In genomic region chr6:6333498-6333897, GRCh38 we compare ENCODE assay signal across 15 cellular contexts. TPM values are rescaled to one million over a fixed set of nuclear protein-coding genes. Genes with fewer than 3 reads are reported as not detected.
DNase-seq lines count a peak whose midpoint lies in the region; ATAC-seq, FAIRE-seq and TF ChIP-seq lines count a peak whose summit lies in the region.
"Had no signal": no experiment of that assay in that cellular context is flagged by ENCODE, and none has a peak within 500 bp of the region (broad histone marks: within the 10 kb centered on the region; RNA-seq: fewer than 3 reads in every experiment).

No MANE protein-coding gene starts in this region.

- no peak overlapping the region for H3K4me3 ChIP-seq in OCI-LY3 (ENCODE audit: low read length)
- no peak overlapping the region for H3K4me3 ChIP-seq in bronchial epithelial cell (ENCODE audit: low read depth, low read length)
- H3K4me3 ChIP-seq: gastrocnemius medialis, stomach had no signal

- H3K4me1 ChIP-seq in OCI-LY3 (ENCODE audit: low read length): peaks cover 33% of the 10 kb centered on the region
- H3K4me1 ChIP-seq: stomach had no signal

- H3K27ac Mint-ChIP-seq in activated CD4-positive, alpha-beta memory T cell treated with anti-CD3 and anti-CD28 coated beads, Interleukin-2, amount 10 ng/mL, durations not matched to agents 7 days and 5 days: no peak overlapping the region
- H3K27ac Mint-ChIP-seq: activated naive CD4-positive, alpha-beta T cell treated with anti-CD3 and anti-CD28 coated beads, Interleukin-2, amount 50 U/mL, for 24 hours had no signal

- peaks cover 2% of the 10 kb centered on the region for H3K4me1 Mint-ChIP-seq in activated CD4-positive, alpha-beta memory T cell treated with anti-CD3 and anti-CD28 coated beads, Interleukin-2, amount 10 ng/mL, durations not matched to agents 7 days and 5 days
- H3K4me1 Mint-ChIP-seq: central memory CD8-positive, alpha-beta T cell had no signal

- CTCF ChIA-PET in activated CD4-positive, alpha-beta memory T cell treated with anti-CD3 and anti-CD28 coated beads, Interleukin-2, amount 10 ng/mL, durations not matched to agents 7 days and 5 days (lab: Charles Lee): no interaction called here

- 0 out of 2 replicates have a peak overlapping the region, but pooled peaks have one; percentile 88 for H3K27ac ChIP-seq in OCI-LY3 (ENCODE audit: low read length)
- H3K27ac ChIP-seq: gastrocnemius medialis, stomach had no signal

- no peaks in the 10 kb centered on the region for H3K36me3 Mint-ChIP-seq in activated CD4-positive, alpha-beta memory T cell treated with anti-CD3 and anti-CD28 coated beads, Interleukin-2, amount 10 ng/mL, durations not matched to agents 7 days and 5 days (ENCODE audit: low read depth)
- H3K36me3 Mint-ChIP-seq: activated naive CD4-positive, alpha-beta T cell treated with anti-CD3 and anti-CD28 coated beads, Interleukin-2, amount 50 U/mL, for 24 hours had no signal

- H3K27me3 Mint-ChIP-seq in activated CD4-positive, alpha-beta memory T cell treated with anti-CD3 and anti-CD28 coated beads, Interleukin-2, amount 10 ng/mL, durations not matched to agents 7 days and 5 days: peaks cover 3% of the 10 kb centered on the region

- H3K36me3 ChIP-seq in OCI-LY3 (replicated peaks; ENCODE audit: low read depth, low read length) (no peaks in the 10 kb centered on the region), bronchial epithelial cell (ENCODE audit: control insufficient read depth, insufficient read depth, low read length) (no peaks in the 10 kb centered on the region)
- H3K36me3 ChIP-seq: gastrocnemius medialis, stomach had no signal

- H3K27me3 ChIP-seq in OCI-LY3 (ENCODE audit: low read depth, low read length) (no peaks in the 10 kb centered on the region), bronchial epithelial cell (ENCODE audit: control insufficient read depth, insufficient read depth, low read length) (no peaks in the 10 kb centered on the region)
- H3K27me3 ChIP-seq: gastrocnemius medialis had no signal

- no peak overlapping the region; the same call in 1 of the 2 replicates for H3K4me2 ChIP-seq in OCI-LY3 (ENCODE audit: low read length)

- TF ChIP-seq CTCF in OCI-LY3 (IDR thresholded peaks at IDR 0.05; ENCODE audit: low read depth, low read length) (no peak), bronchial epithelial cell (IDR thresholded peaks at IDR 0.05; ENCODE audit: insufficient read depth, low read length, severe bottlenecking) (no peak)

- H2AFZ ChIP-seq in OCI-LY3 (ENCODE audit: low read depth, low read length): no peak overlapping the region

- ATAC-seq in Right ventricle myocardium superior (ENCODE audit: poor library complexity): peak; percentile 46
- ATAC-seq: gastrocnemius medialis had no signal

- H3K79me2 ChIP-seq in OCI-LY3 (ENCODE audit: low read length): no peaks in the 10 kb centered on the region

- H4K20me1 ChIP-seq in OCI-LY3 (ENCODE audit: insufficient read depth, low read length): no peaks in the 10 kb centered on the region

- POLR2A ChIA-PET in activated CD4-positive, alpha-beta memory T cell treated with anti-CD3 and anti-CD28 coated beads, Interleukin-2, amount 10 ng/mL, durations not matched to agents 7 days and 5 days (lab: Charles Lee): no interaction called here

- DNase-seq in Right ventricle myocardium superior (no peak), cardiac septum (ENCODE audit: low spot score) (no peak), bronchial epithelial cell (ENCODE audit: low read depth) (peak; percentile 83), urothelium cell line (ENCODE audit: low spot score) (peak; percentile 43), NCI-H1694 (lab: John Stamatoyannopoulos, UW) (no peak)
- no peak for DNase-seq in activated CD4-positive, alpha-beta memory T cell treated with anti-CD3 and anti-CD28 coated beads, Interleukin-2, amount 10 ng/mL, durations not matched to agents 7 days and 5 days
- no peak for DNase-seq in activated CD4-positive, CD25-positive, alpha-beta regulatory T cell treated with anti-CD3 and anti-CD28 coated beads, Interleukin-2, amount 50 U/mL, for 72 hours
- DNase-seq: activated CD8-positive, alpha-beta memory T cell treated with anti-CD3 and anti-CD28 coated beads, Interleukin-2, amount 50 U/mL, for 48 hours; gastrocnemius medialis; HCEC 1CT; NCI-H2107; stomach had no signal

- H3K4me3 Mint-ChIP-seq in activated CD4-positive, alpha-beta memory T cell treated with anti-CD3 and anti-CD28 coated beads, Interleukin-2, amount 10 ng/mL, durations not matched to agents 7 days and 5 days: no peak overlapping the region
- H3K4me3 Mint-ChIP-seq: activated naive CD4-positive, alpha-beta T cell treated with anti-CD3 and anti-CD28 coated beads, Interleukin-2, amount 50 U/mL, for 24 hours; central memory CD8-positive, alpha-beta T cell had no signal

- FAIRE-seq in bronchial epithelial cell (lab: Jason Lieb, UNC): no peak
- no peak for FAIRE-seq in urothelium cell line (lab: Jason Lieb, UNC)

- intact Hi-C loops in Right ventricle myocardium superior (cut with DNase I) (no loop called here), cardiac septum (cut with DNase I) (no loop called here)

- H3K9me3 ChIP-seq in OCI-LY3 (ENCODE audit: insufficient read depth, low read length): no peaks in the 10 kb centered on the region
- H3K9me3 ChIP-seq: gastrocnemius medialis, stomach had no signal

- H3K9ac ChIP-seq in OCI-LY3 (ENCODE audit: low read length): no peak overlapping the region

- H3K9me3 Mint-ChIP-seq in activated CD4-positive, alpha-beta memory T cell treated with anti-CD3 and anti-CD28 coated beads, Interleukin-2, amount 10 ng/mL, durations not matched to agents 7 days and 5 days: no peaks in the 10 kb centered on the region
- H3K9me3 Mint-ChIP-seq: activated naive CD4-positive, alpha-beta T cell treated with anti-CD3 and anti-CD28 coated beads, Interleukin-2, amount 50 U/mL, for 24 hours; central memory CD8-positive, alpha-beta T cell had no signal

RNA-seq across cellular contexts. Expression of gene F13A1, which starts 13.0 kb away (rescaled TPM):
- total RNA-seq in Right ventricle myocardium superior (136 TPM), cardiac septum (50.9 TPM), bronchial epithelial cell (0.13 TPM in 1 of 2 replicates, not detected in the other)
- not detected for total RNA-seq in activated CD4-positive, alpha-beta memory T cell treated with anti-CD3 and anti-CD28 coated beads, Interleukin-2, amount 10 ng/mL, durations not matched to agents 7 days and 5 days

Comparison
In these comparisons a context has a peak if more than half of its experiments do, and no peak if none do; other contexts are left out.
1. DNase-seq: peak in bronchial epithelial cell (single experiment) and urothelium cell line (single experiment); none in Right ventricle myocardium superior (single experiment), cardiac septum (single experiment), NCI-H1694 (single experiment), activated CD4-positive, alpha-beta memory T cell treated with anti-CD3 and anti-CD28 coated beads, Interleukin-2, amount 10 ng/mL, durations not matched to agents 7 days and 5 days (single experiment) and activated CD4-positive, CD25-positive, alpha-beta regulatory T cell treated with anti-CD3 and anti-CD28 coated beads, Interleukin-2, amount 50 U/mL, for 72 hours (single experiment).
2. RNA of gene F13A1, which starts 13.0 kb away (total RNA-seq): 136 TPM in Right ventricle myocardium superior (single experiment) and 50.9 TPM in cardiac septum (single experiment); 0.13 TPM in bronchial epithelial cell and not detected in activated CD4-positive, alpha-beta memory T cell treated with anti-CD3 and anti-CD28 coated beads, Interleukin-2, amount 10 ng/mL, durations not matched to agents 7 days and 5 days; every median in the first group is over 10 times any median in the second.